ENCODE assay signal across 22 cellular contexts in genomic region chr4:36716874-36717273, GRCh38.
DNase-seq lines count a peak whose midpoint lies in the region; ATAC-seq, FAIRE-seq and TF ChIP-seq lines count a peak whose summit lies in the region.
"Had no signal": no experiment of that assay in that cellular context is flagged by ENCODE, and none has a peak within 500 bp of the region (broad histone marks: within the 10 kb centered on the region; RNA-seq: fewer than 3 reads in every experiment).

No MANE protein-coding gene starts in this region.

- H2BK120ac ChIP-seq in trophoblast cell (ENCODE audit: insufficient read depth, low read length, poor library complexity), result no peak overlapping the region

- no peak overlapping the region for H4K8ac ChIP-seq in trophoblast cell (ENCODE audit: low read depth, low read length)

- H4K20me1 ChIP-seq in PC-9 (ENCODE audit: insufficient read depth) (no peaks in the 10 kb centered on the region), K562 (replicated peaks; ENCODE audit: control insufficient read depth, insufficient read depth, low read length) (no peaks in the 10 kb centered on the region)

- H3K9ac ChIP-seq in K562 (ENCODE audit: insufficient read depth in 1 of 2, low read depth in 2 of 2, low read length in 2 of 2), result no peak overlapping the region
- no peak overlapping the region for H3K9ac ChIP-seq in trophoblast cell (ENCODE audit: low read length)
- H3K9ac ChIP-seq: GM23248 had no signal

- H2BK5ac ChIP-seq in trophoblast cell (ENCODE audit: low read depth, low read length, poor library complexity), result no peak overlapping the region

- no peak for FAIRE-seq in K562 (lab: Jason Lieb, UNC)
- FAIRE-seq: RCC 7860 had no signal

- POLR2A ChIA-PET in PC-9 (lab: Charles Lee; ENCODE audit: unreplicated experiment), result no interaction called here
- POLR2A ChIA-PET in K562 (lab: Yijun Ruan, JAX), result no interaction called here

- in situ Hi-C loops in K562 (cut with MboI), result no loop called here

- H2AFZ ChIP-seq in PC-9 (no peak overlapping the region), K562 (ENCODE audit: low read depth, low read length) (no peak overlapping the region), trophoblast cell (ENCODE audit: insufficient read depth, low read length, poor library complexity) (no peak overlapping the region)
- H2AFZ ChIP-seq: GM23248 had no signal

- TF ChIP-seq POLR2A in K562 (conservative IDR thresholded peaks at IDR 0.05), result no peak

- H3K27ac ChIP-seq in PC-9 (no peak overlapping the region), K562 (ENCODE audit: extremely low read depth, low read depth, low read length) (no peak overlapping the region), trophoblast cell (ENCODE audit: low read depth, low read length) (no peak overlapping the region)
- H3K27ac ChIP-seq: 22Rv1, GM23248, HL-60, SJSA1 had no signal

- TF ChIP-seq CTCF in PC-9 (conservative IDR thresholded peaks at IDR 0.05) (no peak), K562 (IDR thresholded peaks at IDR 0.05 in 2 of 3, conservative IDR thresholded peaks at IDR 0.05 in 1 of 3; ENCODE audit: insufficient read depth in 2 of 3, low read depth in 1 of 3, low read length in 3 of 3) (no peak)

- BruUV-seq in PC-9 (replicated peaks; lab: Mats Ljungman, UMichigan) (no TSS peak), K562 (replicated peaks; lab: Mats Ljungman, UMichigan) (no TSS peak)

- H3K79me2 ChIP-seq in PC-9 (ENCODE audit: low read depth), result no peaks in the 10 kb centered on the region
- no peaks in the 10 kb centered on the region for H3K79me2 ChIP-seq in K562 (ENCODE audit: control insufficient read depth, insufficient read depth, low read length)
- H3K79me2 ChIP-seq in trophoblast cell (ENCODE audit: control insufficient read depth, insufficient read depth, low read length, poor library complexity), result no peaks in the 10 kb centered on the region

- H3K23ac ChIP-seq in trophoblast cell (ENCODE audit: low read length), result no peak overlapping the region

- WGBS in K562 (ENCODE audit: insufficient coverage, low coverage, missing lambda C conversion rate), result 4% methylated on average over 4 of the region's 4 CpGs
- WGBS in trophoblast cell (ENCODE audit: extremely low coverage, insufficient coverage, insufficient read length), result no CpG with 5 or more reads among the region's 4 CpGs

- ATAC-seq in K562 (no peak), GM21447 (IDR thresholded peaks at IDR 0.05; ENCODE audit: unreplicated experiment) (no peak)

- intact Hi-C loops in PC-9 (cut with micrococcal nuclease; ENCODE audit: unreplicated experiment) (no loop called here), K562 (cut with micrococcal nuclease) (no loop called here)

- H3K4ac ChIP-seq in trophoblast cell (ENCODE audit: low read depth, low read length), result no peak overlapping the region

- H3K79me1 ChIP-seq in trophoblast cell (ENCODE audit: low read length), result no peaks in the 10 kb centered on the region

- H3K9me1 ChIP-seq in K562 (ENCODE audit: control insufficient read depth, insufficient read depth, low read length), result no peaks in the 10 kb centered on the region

- CTCF ChIA-PET in PC-9 (lab: Charles Lee), result no interaction called here
- CTCF ChIA-PET in K562 (lab: Yijun Ruan, JAX; ENCODE audit: low intra/inter-chr PET ratio), result no interaction called here

- H3K18ac ChIP-seq in trophoblast cell (ENCODE audit: low read length), result no peak overlapping the region

- TF ChIP-seq RAD21 in K562 (CRISPR knock-in tag; conservative IDR thresholded peaks at IDR 0.05 in 1 of 2, IDR thresholded peaks at IDR 0.05 in 1 of 2), result no peak

- H3K27me3 ChIP-seq in PC-9 (ENCODE audit: insufficient read depth, low read depth) (no peaks in the 10 kb centered on the region), K562 (ENCODE audit: control insufficient read depth in 2 of 2, insufficient read depth in 2 of 2, low read length in 2 of 2) (no peaks in the 10 kb centered on the region), trophoblast cell (ENCODE audit: insufficient read depth, low read length) (no peaks in the 10 kb centered on the region)
- H3K27me3 ChIP-seq: SJSA1 had no signal

- DNase-seq in SIG-M5 treated with dmso at 0.1 percent for 504 hours (lab: John Stamatoyannopoulos, UW; ENCODE audit: unreplicated experiment) (peak; percentile 5), SIG-M5 (lab: John Stamatoyannopoulos, UW) (no peak), PC-9 (peak; percentile 6 to 59), K562 (ENCODE audit: extremely low read depth in 1 of 4, low spot score in 3 of 4) (no peak), trophoblast cell (peak; percentile 7 to 17), inferior parietal cortex (ENCODE audit: extremely low spot score) (no peak), GM19238 (ENCODE audit: insufficient read length, low spot score) (no peak)
- DNase-seq: Calu3; CD4-positive, alpha-beta memory T cell; GM23248; HCEC 1CT; KG1; NCI-H1105 treated with DMSO at 0.1 percent for 48 hours; NCI-H1930; NCI-H2171; NCI-H446; NCI-H748 treated with DMSO at 0.1 percent for 48 hours had no signal

- H3K9me3 ChIP-seq in PC-9 (ENCODE audit: insufficient read depth, low read depth), result no peaks in the 10 kb centered on the region
- no peaks in the 10 kb centered on the region for H3K9me3 ChIP-seq in K562 (replicated peaks; ENCODE audit: control insufficient read depth, insufficient read depth, low read depth, low read length)
- H3K9me3 ChIP-seq in trophoblast cell (ENCODE audit: insufficient read depth, low read depth, low read length), result peaks cover 2% of the 10 kb centered on the region
- H3K9me3 ChIP-seq: SJSA1 had no signal

- H3K4me2 ChIP-seq in PC-9, result no peak overlapping the region
- H3K4me2 ChIP-seq in K562 (ENCODE audit: insufficient read depth, low read length), result no peak overlapping the region
- H3K4me2 ChIP-seq in trophoblast cell (ENCODE audit: low read length), result no peak overlapping the region

- no peak overlapping the region for H2BK12ac ChIP-seq in trophoblast cell (ENCODE audit: low read length)

- no peak overlapping the region for H4K12ac ChIP-seq in trophoblast cell (ENCODE audit: low read depth, low read length)

- H3K4me1 ChIP-seq in PC-9 (replicated peaks; ENCODE audit: insufficient read depth) (peaks cover 9% of the 10 kb centered on the region; the same call in 1 of the 2 replicates), K562 (replicated peaks in 1 of 2; ENCODE audit: control insufficient read depth in 2 of 2, insufficient read depth in 2 of 2, low read length in 2 of 2) (no peaks in the 10 kb centered on the region), trophoblast cell (ENCODE audit: control insufficient read depth in 1 of 2, insufficient read depth in 2 of 2, low read length in 2 of 2) (no peaks in the 10 kb centered on the region)
- H3K4me1 ChIP-seq: SJSA1 had no signal

- no peak overlapping the region for H4K91ac ChIP-seq in trophoblast cell (ENCODE audit: low read depth, low read length)

- H3F3A ChIP-seq in PC-9 (ENCODE audit: insufficient read depth, low read depth), result no peaks in the 10 kb centered on the region

- H3K4me3 ChIP-seq in PC-9 (no peak overlapping the region), K562 (no peak overlapping the region), trophoblast cell (ENCODE audit: low read depth, low read length) (no peak overlapping the region)
- H3K4me3 ChIP-seq: GM23248, SJSA1 had no signal

- no peak overlapping the region for H3K14ac ChIP-seq in trophoblast cell (ENCODE audit: low read length)

- no peak for TF ChIP-seq EP300 in K562 (IDR thresholded peaks at IDR 0.05; ENCODE audit: low read length)

- no peak overlapping the region for H2AK5ac ChIP-seq in trophoblast cell (ENCODE audit: low read length)

- no peaks in the 10 kb centered on the region for H3K36me3 ChIP-seq in PC-9 (ENCODE audit: low read depth)
- H3K36me3 ChIP-seq in K562 (ENCODE audit: control insufficient read depth, insufficient read depth, low read length), result no peaks in the 10 kb centered on the region
- H3K36me3 ChIP-seq in trophoblast cell (ENCODE audit: control insufficient read depth in 1 of 2, insufficient read depth in 2 of 2, low read length in 2 of 2), result no peaks in the 10 kb centered on the region
- H3K36me3 ChIP-seq: SJSA1 had no signal

- H3K9me2 ChIP-seq in PC-9 (ENCODE audit: insufficient read depth), result no peaks in the 10 kb centered on the region

TF ChIP-seq in K562, 482 proteins besides CTCF, POLR2A, EP300 and RAD21:
- peak; percentile 14; the same call in 1 of the 2 replicates for TF ChIP-seq ATF3 (IDR thresholded peaks at IDR 0.05)
- no peak for TF ChIP-seq ATF3 (CRISPR knock-in tag; conservative IDR thresholded peaks at IDR 0.05)
- TF ChIP-seq FOSL1 (tag; conservative IDR thresholded peaks at IDR 0.05), result peak; percentile 49
- TF ChIP-seq E2F4 (CRISPR knock-in tag; IDR thresholded peaks at IDR 0.05; ENCODE audit: low read depth), result no peak
TF ChIP-seq in K562: peak in this region for 2.

Comparison
In these comparisons a context has a peak if more than half of its experiments do, and no peak if none do; other contexts are left out.
1. DNase-seq: peak in SIG-M5 treated with dmso at 0.1 percent for 504 hours (single experiment), PC-9 (2 of 2) and trophoblast cell (2 of 2); none in SIG-M5 (single experiment), K562 (0 of 4), inferior parietal cortex (single experiment) and GM19238 (single experiment).